34 cellular contexts compared by ENCODE assay signal in the genomic region with DNA sequence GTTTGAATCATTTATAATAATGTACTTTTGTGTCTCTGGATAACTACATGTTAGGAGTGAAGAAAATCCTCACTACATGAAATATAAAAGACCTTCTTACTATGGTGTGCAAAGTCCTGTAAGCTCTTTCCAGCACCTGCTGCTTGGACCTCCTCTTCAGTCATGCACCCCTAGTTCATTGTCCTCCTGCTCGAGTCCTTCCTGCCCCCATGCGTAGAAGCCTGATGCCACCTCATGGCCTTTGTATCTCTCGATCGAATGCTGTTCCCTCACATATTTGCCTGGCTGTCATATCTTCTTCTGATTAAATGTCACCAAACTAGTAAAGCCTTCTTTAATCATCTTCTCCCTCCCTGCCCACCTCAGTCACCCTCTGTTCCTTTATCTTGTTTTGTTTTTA. TPM values are rescaled to one million over a fixed set of nuclear protein-coding genes. Genes with fewer than 3 reads are reported as not detected.
DNase-seq lines count a peak whose midpoint lies in the region; ATAC-seq, FAIRE-seq and TF ChIP-seq lines count a peak whose summit lies in the region.
"Had no signal": no experiment of that assay in that cellular context is flagged by ENCODE, and none has a peak within 500 bp of the region (broad histone marks: within the 10 kb centered on the region; RNA-seq: fewer than 3 reads in every experiment).

No MANE protein-coding gene starts in this region.

- H3K4me3 ChIP-seq in HCT116 (replicated peaks in 1 of 2; ENCODE audit: low read depth in 1 of 2, low read length in 2 of 2) (no peak overlapping the region), epithelial cell of proximal tubule (ENCODE audit: low read depth, low read length) (no peak overlapping the region), small intestine (ENCODE audit: low read depth in 1 of 2, low read length in 2 of 2) (no peak overlapping the region), lower lobe of right lung (no peak overlapping the region)
- H3K4me3 ChIP-seq: A549, ascending aorta, K562, right atrium auricular region had no signal

- no TSS peak for BruUV-seq in HCT116 (replicated peaks; lab: Mats Ljungman, UMichigan)

- no peak for TF ChIP-seq CTCF in activated CD8-positive, alpha-beta T cell treated with anti-CD3 and anti-CD28 coated beads for 36 hours (IDR thresholded peaks at IDR 0.05)
- TF ChIP-seq CTCF in HCT116 (IDR thresholded peaks at IDR 0.05 in 2 of 3, conservative IDR thresholded peaks at IDR 0.05 in 1 of 3; ENCODE audit: borderline replicate concordance in 1 of 3, insufficient read depth in 1 of 3, low read depth in 2 of 3, low read length in 2 of 3) (no peak), epithelial cell of proximal tubule (conservative IDR thresholded peaks at IDR 0.05; ENCODE audit: low read depth, low read length) (peak; percentile 29), lower lobe of right lung (IDR thresholded peaks at IDR 0.05) (no peak)

- H3K27me3 ChIP-seq in HCT116 (ENCODE audit: insufficient read depth, low read length) (peaks cover 47% of the 10 kb centered on the region), small intestine (ENCODE audit: control insufficient read depth in 2 of 2, insufficient read depth in 2 of 2, low read length in 2 of 2) (no peaks in the 10 kb centered on the region), lower lobe of right lung (ENCODE audit: low read depth) (no peaks in the 10 kb centered on the region)
- H3K27me3 ChIP-seq: ascending aorta, right atrium auricular region, testis had no signal

- no peaks in the 10 kb centered on the region for H3K36me3 Mint-ChIP-seq in activated CD8-positive, alpha-beta T cell treated with anti-CD3 and anti-CD28 coated beads for 36 hours (ENCODE audit: low read depth)
- no peaks in the 10 kb centered on the region for H3K36me3 Mint-ChIP-seq in activated CD8-positive, alpha-beta T cell treated with anti-CD3 and anti-CD28 coated beads, Interleukin-2, amount 10 ng/mL, durations not matched to agents 7 days and 5 days (ENCODE audit: low read depth)
- H3K36me3 Mint-ChIP-seq: CD4-positive, CD25-positive, alpha-beta regulatory T cell had no signal

- CTCF ChIA-PET in activated CD8-positive, alpha-beta T cell treated with anti-CD3 and anti-CD28 coated beads for 36 hours (lab: Charles Lee), result interaction anchor here (0.6 to 1.1 kb wide), 3 partner anchors 16 to 591 kb away, joined by 3 to 6 read pairs (median 3); no protein-coding TSS in a partner anchor
- CTCF ChIA-PET in activated CD8-positive, alpha-beta T cell treated with anti-CD3 and anti-CD28 coated beads, Interleukin-2, amount 10 ng/mL, durations not matched to agents 7 days and 5 days (lab: Charles Lee), result interaction anchor here (1.4 to 1.6 kb wide), 2 partner anchors 15 to 323 kb away, joined by 3 to 4 read pairs; no protein-coding TSS in a partner anchor
- CTCF ChIA-PET in HCT116 (lab: Charles Lee), result no interaction called here

- peak; percentile 10; the same call in 1 of the 2 replicates for TF ChIP-seq RAD21 in HCT116 (IDR thresholded peaks at IDR 0.05; ENCODE audit: low read depth)

- ATAC-seq in activated CD8-positive, alpha-beta T cell treated with anti-CD3 and anti-CD28 coated beads for 36 hours, result no peak
- ATAC-seq in activated CD8-positive, alpha-beta T cell treated with anti-CD3 and anti-CD28 coated beads, Interleukin-2, amount 10 ng/mL, durations not matched to agents 7 days and 5 days, result no peak
- ATAC-seq in HCT116 (no peak), lower lobe of right lung (no peak), GM21619 (IDR thresholded peaks at IDR 0.05; ENCODE audit: unreplicated experiment) (no peak)
- ATAC-seq: A549, K562, left colon had no signal

- peak; percentile 15 for DNase-seq in activated CD8-positive, alpha-beta T cell treated with anti-CD3 and anti-CD28 coated beads for 36 hours
- DNase-seq in activated CD8-positive, alpha-beta T cell treated with anti-CD3 and anti-CD28 coated beads, Interleukin-2, amount 10 ng/mL, durations not matched to agents 7 days and 5 days, result no peak
- no peak for DNase-seq in HCT116 (ENCODE audit: low read depth, low spot score)
- DNase-seq in epithelial cell of proximal tubule (ENCODE audit: low read depth), result no peak
- peak; percentile 18 for DNase-seq in small intestine
- DNase-seq in lower lobe of right lung, result no peak
- no peak for DNase-seq in NCI-H226
- DNase-seq: activated effector memory CD4-positive, alpha-beta T cell treated with Interleukin-2 at 50 U/mL for 16 hours; activated T-cell treated with anti-CD3 and anti-CD28 coated beads, Interleukin-2, amount 50 U/mL, for 1 hour; effector memory CD4-positive, alpha-beta T cell; HFFc6; hypothalamus; left colon; mesenchymal stem cell; NCI-H1092 treated with DMSO at 0.1 percent for 48 hours; NCI-H187; NCI-H524 treated with DMSO at 0.1 percent for 48 hours; posterior cingulate gyrus; SHP77 treated with DMSO at 0.1 percent for 48 hours; stimulated activated CD4-positive, alpha-beta T cell treated with anti-CD3 and anti-CD28 coated beads, Interleukin-2, amount 100 ng/mL, for 24 hours; SW 1271; testis had no signal

- RAD21 ChIA-PET in HCT116 (lab: Charles Lee; ENCODE audit: low non-redundant PET in 1 of 2, low total read pairs in 2 of 2, uncharacterized antibody in 2 of 2, unreplicated experiment in 2 of 2), result no interaction called here

- H3K4me2 ChIP-seq in HCT116 (ENCODE audit: low read length), result no peak overlapping the region
- H3K4me2 ChIP-seq: A549 had no signal

- H3K79me2 ChIP-seq in HCT116 (ENCODE audit: insufficient read depth, low read length), result no peaks in the 10 kb centered on the region

- H3K36me3 ChIP-seq in HCT116 (ENCODE audit: control insufficient read depth in 1 of 2, insufficient read depth in 2 of 2, low read length in 2 of 2), result no peaks in the 10 kb centered on the region
- no peaks in the 10 kb centered on the region for H3K36me3 ChIP-seq in small intestine (ENCODE audit: control insufficient read depth in 2 of 2, insufficient read depth in 2 of 2, low read length in 2 of 2)
- no peaks in the 10 kb centered on the region for H3K36me3 ChIP-seq in lower lobe of right lung
- H3K36me3 ChIP-seq: ascending aorta, right atrium auricular region had no signal

- no peaks in the 10 kb centered on the region for H3K4me1 Mint-ChIP-seq in activated CD8-positive, alpha-beta T cell treated with anti-CD3 and anti-CD28 coated beads for 36 hours (ENCODE audit: low read depth)
- no peaks in the 10 kb centered on the region for H3K4me1 Mint-ChIP-seq in activated CD8-positive, alpha-beta T cell treated with anti-CD3 and anti-CD28 coated beads, Interleukin-2, amount 10 ng/mL, durations not matched to agents 7 days and 5 days (ENCODE audit: low read depth)

- no peaks in the 10 kb centered on the region for H4K20me1 ChIP-seq in HCT116 (ENCODE audit: insufficient read depth)

- WGBS in small intestine, 3 donors, result 40 to 68% (median 49%) methylated on average over 4 of the region's 4 CpGs

- FAIRE-seq in small intestine (lab: Jason Lieb, UNC), result no peak
- FAIRE-seq: A549, colon, D721Med, K562, RCC 7860, urothelium cell line had no signal

- no peaks in the 10 kb centered on the region for H3K9me3 Mint-ChIP-seq in activated CD8-positive, alpha-beta T cell treated with anti-CD3 and anti-CD28 coated beads for 36 hours
- no peaks in the 10 kb centered on the region for H3K9me3 Mint-ChIP-seq in activated CD8-positive, alpha-beta T cell treated with anti-CD3 and anti-CD28 coated beads, Interleukin-2, amount 10 ng/mL, durations not matched to agents 7 days and 5 days (ENCODE audit: insufficient read depth)
- H3K9me3 Mint-ChIP-seq: HFFc6; stimulated activated naive CD8-positive, alpha-beta T cell treated with anti-CD3 and anti-CD28 coated beads, Interleukin-15, Interleukin-2, amounts not matched to agents 100 ng/mL and 50 ng/mL, for 24 hours had no signal

- H3K27me3 Mint-ChIP-seq in activated CD8-positive, alpha-beta T cell treated with anti-CD3 and anti-CD28 coated beads for 36 hours, result no peaks in the 10 kb centered on the region
- no peaks in the 10 kb centered on the region for H3K27me3 Mint-ChIP-seq in activated CD8-positive, alpha-beta T cell treated with anti-CD3 and anti-CD28 coated beads, Interleukin-2, amount 10 ng/mL, durations not matched to agents 7 days and 5 days (ENCODE audit: low read depth)
- H3K27me3 Mint-ChIP-seq: CD4-positive, CD25-positive, alpha-beta regulatory T cell; stimulated activated naive CD8-positive, alpha-beta T cell treated with anti-CD3 and anti-CD28 coated beads, Interleukin-15, Interleukin-2, amounts not matched to agents 100 ng/mL and 50 ng/mL, for 24 hours had no signal

- H3K27ac ChIP-seq in HCT116 (ENCODE audit: low read depth, low read length), result no peak overlapping the region
- no peak overlapping the region for H3K27ac ChIP-seq in small intestine (ENCODE audit: low read depth in 1 of 2, low read length in 1 of 2)
- H3K27ac ChIP-seq in lower lobe of right lung, result no peak overlapping the region
- H3K27ac ChIP-seq: A549, ascending aorta, epithelial cell of prostate, right atrium auricular region, testis had no signal

- no peak overlapping the region for H2AFZ ChIP-seq in HCT116 (ENCODE audit: low read depth, low read length, poor library complexity, severe bottlenecking)

- H3K9ac ChIP-seq in HCT116 (ENCODE audit: low read length), result no peak overlapping the region

- H3K4me1 ChIP-seq in HCT116 (ENCODE audit: control insufficient read depth in 1 of 2, insufficient read depth in 2 of 2, low read length in 2 of 2), result no peaks in the 10 kb centered on the region
- H3K4me1 ChIP-seq in small intestine (ENCODE audit: control insufficient read depth in 2 of 2, insufficient read depth in 1 of 2, low read depth in 1 of 2, low read length in 1 of 2), result peaks cover 4% of the 10 kb centered on the region in 2 donors
- no peaks in the 10 kb centered on the region for H3K4me1 ChIP-seq in lower lobe of right lung
- H3K4me1 ChIP-seq: A549, ascending aorta, right atrium auricular region had no signal

- H3K9me2 ChIP-seq in HCT116 (ENCODE audit: insufficient read depth), result no peaks in the 10 kb centered on the region

- POLR2A ChIA-PET in activated CD8-positive, alpha-beta T cell treated with anti-CD3 and anti-CD28 coated beads for 36 hours (lab: Charles Lee), result interaction anchor here (1.2 kb wide), 1 partner anchor 14 kb away, joined by 3 read pairs; no protein-coding TSS in a partner anchor
- POLR2A ChIA-PET in activated CD8-positive, alpha-beta T cell treated with anti-CD3 and anti-CD28 coated beads, Interleukin-2, amount 10 ng/mL, durations not matched to agents 7 days and 5 days (lab: Charles Lee), result no interaction called here
- POLR2A ChIA-PET in HCT116 (lab: Charles Lee), result no interaction called here

- no peak overlapping the region for H3K4me3 Mint-ChIP-seq in activated CD8-positive, alpha-beta T cell treated with anti-CD3 and anti-CD28 coated beads for 36 hours
- no peak overlapping the region for H3K4me3 Mint-ChIP-seq in activated CD8-positive, alpha-beta T cell treated with anti-CD3 and anti-CD28 coated beads, Interleukin-2, amount 10 ng/mL, durations not matched to agents 7 days and 5 days
- H3K4me3 Mint-ChIP-seq: CD4-positive, CD25-positive, alpha-beta regulatory T cell; HFFc6; stimulated activated naive CD8-positive, alpha-beta T cell treated with anti-CD3 and anti-CD28 coated beads, Interleukin-15, Interleukin-2, amounts not matched to agents 100 ng/mL and 50 ng/mL, for 24 hours had no signal

- H3K9me3 ChIP-seq in HCT116 (ENCODE audit: control insufficient read depth in 1 of 2, insufficient read depth in 1 of 2, low read depth in 1 of 2, low read length in 2 of 2), result no peaks in the 10 kb centered on the region
- H3K9me3 ChIP-seq in small intestine (ENCODE audit: control insufficient read depth, low read depth), result no peaks in the 10 kb centered on the region
- H3K9me3 ChIP-seq in lower lobe of right lung, result no peaks in the 10 kb centered on the region
- H3K9me3 ChIP-seq: A549, ascending aorta, right atrium auricular region, testis had no signal

- H3K27ac Mint-ChIP-seq in activated CD8-positive, alpha-beta T cell treated with anti-CD3 and anti-CD28 coated beads for 36 hours, result no peak overlapping the region
- no peak overlapping the region for H3K27ac Mint-ChIP-seq in activated CD8-positive, alpha-beta T cell treated with anti-CD3 and anti-CD28 coated beads, Interleukin-2, amount 10 ng/mL, durations not matched to agents 7 days and 5 days
- H3K27ac Mint-ChIP-seq: CD4-positive, CD25-positive, alpha-beta regulatory T cell; HFFc6; stimulated activated naive CD8-positive, alpha-beta T cell treated with anti-CD3 and anti-CD28 coated beads, Interleukin-15, Interleukin-2, amounts not matched to agents 100 ng/mL and 50 ng/mL, for 24 hours had no signal

- intact Hi-C loops in activated CD8-positive, alpha-beta T cell treated with anti-CD3 and anti-CD28 coated beads for 36 hours (cut with micrococcal nuclease), result no loop called here
- intact Hi-C loops in HCT116 (cut with micrococcal nuclease), result no loop called here
- intact Hi-C loops in lower lobe of right lung (cut with DNase I), result no loop called here

- TF ChIP-seq POLR2A in HCT116 (IDR thresholded peaks at IDR 0.05; ENCODE audit: borderline replicate concordance, extremely low read depth, insufficient read depth, insufficient read length), result no peak

RNA-seq across cellular contexts. Expression of gene SUCLG2, which starts 49.9 kb away (rescaled TPM):
- total RNA-seq in activated CD8-positive, alpha-beta T cell treated with anti-CD3 and anti-CD28 coated beads for 36 hours, result 10 to 100 TPM; 61.3 to 65.5 TPM
- total RNA-seq in activated CD8-positive, alpha-beta T cell treated with anti-CD3 and anti-CD28 coated beads, Interleukin-2, amount 10 ng/mL, durations not matched to agents 7 days and 5 days, result 10 to 100 TPM; 51.7 to 55.0 TPM
- 49.2 TPM for total RNA-seq in HCT116 (2021; ENCODE audit: unreplicated experiment)
- polyA plus RNA-seq in HCT116 (2012), result 23.9 and 32.5 TPM in 2 replicates
- 44.6 and 54.3 TPM in 2 replicates for total RNA-seq in epithelial cell of proximal tubule
- 100 to 1,000 TPM in 1 of 3 donors, 10 to 100 TPM in 2; 77.7 to 157 (median 93.2) TPM for polyA plus RNA-seq in small intestine
- 50.7 TPM for total RNA-seq in lower lobe of right lung

Comparison
In these comparisons a context has a peak if more than half of its experiments do, and no peak if none do; other contexts are left out.
1. DNase-seq: peak in activated CD8-positive, alpha-beta T cell treated with anti-CD3 and anti-CD28 coated beads for 36 hours (single experiment) and small intestine (single experiment); none in activated CD8-positive, alpha-beta T cell treated with anti-CD3 and anti-CD28 coated beads, Interleukin-2, amount 10 ng/mL, durations not matched to agents 7 days and 5 days (single experiment), HCT116 (single experiment), epithelial cell of proximal tubule (single experiment), lower lobe of right lung (single experiment) and NCI-H226 (single experiment).